ENCODE assay signal across 12 cellular contexts in genomic region chr1:44723064-44723463, GRCh38. TPM values are rescaled to one million over a fixed set of nuclear protein-coding genes. Genes with fewer than 3 reads are reported as not detected.
DNase-seq lines count a peak whose midpoint lies in the region; ATAC-seq lines count a peak whose summit lies in the region.
"Had no signal": no experiment of that assay in that cellular context is flagged by ENCODE, and none has a peak within 500 bp of the region (broad histone marks: within the 10 kb centered on the region; RNA-seq: fewer than 3 reads in every experiment).

No MANE protein-coding gene starts in this region.

- H3K4me1 Mint-ChIP-seq in CD8-positive, alpha-beta memory T cell = peaks cover 43 to 70% (median 46%) of the 10 kb centered on the region in 3 donors
- peaks cover 72% of the 10 kb centered on the region for H3K4me1 Mint-ChIP-seq in activated CD8-positive, alpha-beta T cell treated with anti-CD3 and anti-CD28 coated beads, Interleukin-2, amount 10 ng/mL, durations not matched to agents 7 days and 5 days (ENCODE audit: low read depth)
- peaks cover 51 to 82% (median 68%) of the 10 kb centered on the region in 7 donors for H3K4me1 Mint-ChIP-seq in naive thymus-derived CD4-positive, alpha-beta T cell

- H3K36me3 ChIP-seq in CD8-positive, alpha-beta memory T cell (ENCODE audit: insufficient read depth, low read length) = no peaks in the 10 kb centered on the region
- no peaks in the 10 kb centered on the region for H3K36me3 ChIP-seq in Karpas-422 (ENCODE audit: insufficient read depth, low read length)
- H3K36me3 ChIP-seq in naive thymus-derived CD4-positive, alpha-beta T cell (ENCODE audit: control insufficient read depth in 2 of 3, insufficient read depth in 3 of 3, low read length in 3 of 3) = no peaks in the 10 kb centered on the region
- H3K36me3 ChIP-seq: gastrocnemius medialis, pancreas had no signal

- no peaks in the 10 kb centered on the region for H3K79me2 ChIP-seq in Karpas-422 (ENCODE audit: low read length)

- intact Hi-C loops in naive thymus-derived CD4-positive, alpha-beta T cell (cut with micrococcal nuclease) = loop anchor here in 1 of 2 donors (1.0 to 5.0 kb wide), 3 partner anchors 16 to 264 kb away; partner anchors contain the start of genes ARMH1, EIF2B3, KIF2C and TMEM53

- POLR2A ChIA-PET in CD8-positive, alpha-beta memory T cell (lab: Charles Lee) = interaction anchor here (0.6 to 0.8 kb wide), 2 partner anchors 356 to 1073 kb away, joined by 3 read pairs; no protein-coding TSS in a partner anchor
- POLR2A ChIA-PET in activated CD8-positive, alpha-beta T cell treated with anti-CD3 and anti-CD28 coated beads, Interleukin-2, amount 10 ng/mL, durations not matched to agents 7 days and 5 days (lab: Charles Lee) = interaction anchor here (1.0 to 18.4 kb wide), 9 partner anchors 10 to 580 kb away, joined by 4 to 839 read pairs (median 64); partner anchors contain the start of genes BTBD19, DYNLT4, HECTD3 and KIF2C
- POLR2A ChIA-PET in naive thymus-derived CD4-positive, alpha-beta T cell (lab: Charles Lee) = interaction anchor here (0.6 to 14.5 kb wide), 10 partner anchors 7 to 799 kb away, joined by 3 to 239 read pairs (median 10); partner anchors contain the start of genes ARMH1, BTBD19, DYNLT4 and PLK3

- ATAC-seq in activated CD8-positive, alpha-beta T cell treated with anti-CD3 and anti-CD28 coated beads, Interleukin-2, amount 10 ng/mL, durations not matched to agents 7 days and 5 days = no peak
- no peak for ATAC-seq in naive thymus-derived CD4-positive, alpha-beta T cell
- ATAC-seq in HG02610 (IDR thresholded peaks at IDR 0.05; ENCODE audit: unreplicated experiment) = no peak
- ATAC-seq: gastrocnemius medialis, pancreas had no signal

- peak overlapping the region; percentile 39 for H3K4me3 ChIP-seq in CD8-positive, alpha-beta memory T cell (ENCODE audit: low read length)
- H3K4me3 ChIP-seq in Karpas-422 (ENCODE audit: low read length) = peak overlapping the region; percentile 22
- peak overlapping the region; percentile 60 for H3K4me3 ChIP-seq in naive thymus-derived CD4-positive, alpha-beta T cell (ENCODE audit: low read length)
- H3K4me3 ChIP-seq: gastrocnemius medialis, pancreas had no signal

- no peaks in the 10 kb centered on the region for H4K20me1 ChIP-seq in Karpas-422 (ENCODE audit: insufficient read depth, low read depth, low read length)

- H3K9me3 ChIP-seq in CD8-positive, alpha-beta memory T cell (ENCODE audit: low read length) = no peaks in the 10 kb centered on the region
- no peaks in the 10 kb centered on the region for H3K9me3 ChIP-seq in Karpas-422 (ENCODE audit: low read length)
- no peaks in the 10 kb centered on the region for H3K9me3 ChIP-seq in naive thymus-derived CD4-positive, alpha-beta T cell (ENCODE audit: control insufficient read depth in 2 of 3, low read length in 3 of 3)
- H3K9me3 ChIP-seq: gastrocnemius medialis, pancreas, SK-N-SH had no signal

- H3K9me2 ChIP-seq in Karpas-422 (replicated peaks; ENCODE audit: insufficient read depth, low read length) = no peaks in the 10 kb centered on the region
- H3K9me2 ChIP-seq: SK-N-SH had no signal

- H3K36me3 Mint-ChIP-seq in CD8-positive, alpha-beta memory T cell = peaks cover 0 to 4% (median 1%) of the 10 kb centered on the region in 3 donors
- H3K36me3 Mint-ChIP-seq in activated CD8-positive, alpha-beta T cell treated with anti-CD3 and anti-CD28 coated beads, Interleukin-2, amount 10 ng/mL, durations not matched to agents 7 days and 5 days (ENCODE audit: low read depth) = peaks cover 7% of the 10 kb centered on the region
- peaks cover 0 to 6% (median 0%) of the 10 kb centered on the region in 5 donors for H3K36me3 Mint-ChIP-seq in naive thymus-derived CD4-positive, alpha-beta T cell

- H3K4me2 ChIP-seq in Karpas-422 (ENCODE audit: low read depth, low read length, poor library complexity, severe bottlenecking) = peak overlapping the region; percentile 62
- H3K4me2 ChIP-seq: SK-N-SH had no signal

- H3K9ac ChIP-seq in Karpas-422 (ENCODE audit: low read length) = peak overlapping the region; percentile 34
- H3K9ac ChIP-seq: SK-N-SH had no signal

- peak in 1 of 5 donors; percentile 30 for DNase-seq in CD8-positive, alpha-beta memory T cell
- DNase-seq in Karpas-422 (no peak), foreskin melanocyte (no peak), amniotic stem cell (lab: John Stamatoyannopoulos, UW) (no peak), NCI-H2029 (lab: John Stamatoyannopoulos, UW) (no peak)
- peak; percentile 53 for DNase-seq in activated CD8-positive, alpha-beta T cell treated with anti-CD3 and anti-CD28 coated beads, Interleukin-2, amount 10 ng/mL, durations not matched to agents 7 days and 5 days
- DNase-seq in naive thymus-derived CD4-positive, alpha-beta T cell = peak in 5 of 9 donors; percentile 17 to 41 (median 29)
- DNase-seq: central memory CD4-positive, alpha-beta T cell; gastrocnemius medialis; pancreas; SK-N-SH had no signal

- peak overlapping the region; percentile 79 to 99 (median 92) for H3K27ac Mint-ChIP-seq in CD8-positive, alpha-beta memory T cell
- H3K27ac Mint-ChIP-seq in activated CD8-positive, alpha-beta T cell treated with anti-CD3 and anti-CD28 coated beads, Interleukin-2, amount 10 ng/mL, durations not matched to agents 7 days and 5 days = peak overlapping the region; percentile 94
- peak overlapping the region; percentile 73 to 99 (median 94) for H3K27ac Mint-ChIP-seq in naive thymus-derived CD4-positive, alpha-beta T cell

- H3K9me3 Mint-ChIP-seq in CD8-positive, alpha-beta memory T cell = no peaks in the 10 kb centered on the region
- H3K9me3 Mint-ChIP-seq in activated CD8-positive, alpha-beta T cell treated with anti-CD3 and anti-CD28 coated beads, Interleukin-2, amount 10 ng/mL, durations not matched to agents 7 days and 5 days (ENCODE audit: insufficient read depth) = no peaks in the 10 kb centered on the region
- peaks cover 0 to 4% (median 0%) of the 10 kb centered on the region in 11 donors for H3K9me3 Mint-ChIP-seq in naive thymus-derived CD4-positive, alpha-beta T cell

- no peak overlapping the region for H3K27ac ChIP-seq in CD8-positive, alpha-beta memory T cell (ENCODE audit: low read depth, low read length)
- H3K27ac ChIP-seq in Karpas-422 (ENCODE audit: low read length) = peak overlapping the region; percentile 94
- peak overlapping the region; percentile 72 for H3K27ac ChIP-seq in naive thymus-derived CD4-positive, alpha-beta T cell (ENCODE audit: low read depth, low read length)
- H3K27ac ChIP-seq: gastrocnemius medialis had no signal

- peaks cover 49% of the 10 kb centered on the region for H3K4me1 ChIP-seq in CD8-positive, alpha-beta memory T cell (ENCODE audit: insufficient read depth, low read length)
- peaks cover 48% of the 10 kb centered on the region for H3K4me1 ChIP-seq in Karpas-422 (ENCODE audit: low read length)
- peaks cover 23 to 64% of the 10 kb centered on the region in 2 donors for H3K4me1 ChIP-seq in naive thymus-derived CD4-positive, alpha-beta T cell (ENCODE audit: control insufficient read depth in 2 of 2, insufficient read depth in 2 of 2, low read length in 2 of 2)
- H3K4me1 ChIP-seq: gastrocnemius medialis, pancreas had no signal

- no peaks in the 10 kb centered on the region for H3K27me3 Mint-ChIP-seq in CD8-positive, alpha-beta memory T cell
- no peaks in the 10 kb centered on the region for H3K27me3 Mint-ChIP-seq in activated CD8-positive, alpha-beta T cell treated with anti-CD3 and anti-CD28 coated beads, Interleukin-2, amount 10 ng/mL, durations not matched to agents 7 days and 5 days (ENCODE audit: low read depth)
- no peaks in the 10 kb centered on the region for H3K27me3 Mint-ChIP-seq in naive thymus-derived CD4-positive, alpha-beta T cell

- peak overlapping the region; percentile 74 for H2AFZ ChIP-seq in Karpas-422 (ENCODE audit: low read length)

- H3K4me3 Mint-ChIP-seq in CD8-positive, alpha-beta memory T cell = peak overlapping the region; percentile 70 to 90 (median 82)
- H3K4me3 Mint-ChIP-seq in activated CD8-positive, alpha-beta T cell treated with anti-CD3 and anti-CD28 coated beads, Interleukin-2, amount 10 ng/mL, durations not matched to agents 7 days and 5 days = peak overlapping the region; percentile 70
- H3K4me3 Mint-ChIP-seq in naive thymus-derived CD4-positive, alpha-beta T cell = peak overlapping the region; percentile 72 to 93 (median 83)

- no peaks in the 10 kb centered on the region for H3K27me3 ChIP-seq in CD8-positive, alpha-beta memory T cell (ENCODE audit: insufficient read depth, low read length, poor library complexity, severe bottlenecking)
- no peaks in the 10 kb centered on the region for H3K27me3 ChIP-seq in Karpas-422 (ENCODE audit: low read length)
- no peaks in the 10 kb centered on the region for H3K27me3 ChIP-seq in naive thymus-derived CD4-positive, alpha-beta T cell (ENCODE audit: control insufficient read depth in 2 of 2, insufficient read depth in 2 of 2, low read length in 2 of 2)
- H3K27me3 ChIP-seq: gastrocnemius medialis, pancreas had no signal

- CTCF ChIA-PET in CD8-positive, alpha-beta memory T cell (lab: Charles Lee) = interaction anchor here (0.6 to 2.6 kb wide), 2 partner anchors 8 to 47 kb away, joined by 3 to 21 read pairs; partner anchors contain the start of gene RNU5D-1
- CTCF ChIA-PET in activated CD8-positive, alpha-beta T cell treated with anti-CD3 and anti-CD28 coated beads, Interleukin-2, amount 10 ng/mL, durations not matched to agents 7 days and 5 days (lab: Charles Lee) = interaction anchor here (0.6 to 1.5 kb wide), 5 partner anchors 10 to 1584 kb away, joined by 3 to 4 read pairs (median 3); no protein-coding TSS in a partner anchor
- CTCF ChIA-PET in naive thymus-derived CD4-positive, alpha-beta T cell (lab: Charles Lee) = no interaction called here

RNA-seq across cellular contexts. Expression of gene RNU5D-1, which starts 7.9 kb away (rescaled TPM):
- not detected for total RNA-seq in CD8-positive, alpha-beta memory T cell
- polyA plus RNA-seq in CD8-positive, alpha-beta memory T cell = not detected
- not detected in 2 replicates for total RNA-seq in Karpas-422 (2014; rRNA removed; shearing (Covaris generic); ENCODE audit: low replicate concordance)
- not detected for total RNA-seq in activated CD8-positive, alpha-beta T cell treated with anti-CD3 and anti-CD28 coated beads, Interleukin-2, amount 10 ng/mL, durations not matched to agents 7 days and 5 days
- total RNA-seq in naive thymus-derived CD4-positive, alpha-beta T cell = not detected
- not detected for polyA plus RNA-seq in naive thymus-derived CD4-positive, alpha-beta T cell
- total RNA-seq: gastrocnemius medialis, pancreas had no signal
- polyA plus RNA-seq: pancreas, SK-N-SH had no signal

RNA-seq across cellular contexts. Expression of gene KIF2C, which starts 16.6 kb away (rescaled TPM):
- 10 to 100 TPM; 40.4 to 41.4 TPM for total RNA-seq in CD8-positive, alpha-beta memory T cell
- 0.61 TPM for polyA plus RNA-seq in CD8-positive, alpha-beta memory T cell
- total RNA-seq in Karpas-422 (2014; rRNA removed; shearing (Covaris generic); ENCODE audit: low replicate concordance) = 26.7 and 33.9 TPM in 2 replicates
- total RNA-seq in activated CD8-positive, alpha-beta T cell treated with anti-CD3 and anti-CD28 coated beads, Interleukin-2, amount 10 ng/mL, durations not matched to agents 7 days and 5 days = 100 to 1,000 TPM; 125 to 126 TPM
- 10 to 100 TPM in 1 of 5 experiments, 1 to 10 TPM in 2, under 1 TPM in 2; 0.32 to 69.3 (median 1.1) TPM for total RNA-seq in naive thymus-derived CD4-positive, alpha-beta T cell
- under 1 TPM in 1 of 2 donors, not detected in 1; 0.52 TPM for polyA plus RNA-seq in naive thymus-derived CD4-positive, alpha-beta T cell

RNA-seq across cellular contexts. Expression of gene ARMH1, which starts 48.5 kb away (rescaled TPM):
- total RNA-seq in CD8-positive, alpha-beta memory T cell = 10 to 100 TPM; 33.3 to 38.0 TPM
- polyA plus RNA-seq in CD8-positive, alpha-beta memory T cell = 21.1 TPM
- 5.4 and 7.7 TPM in 2 replicates for total RNA-seq in Karpas-422 (2014; rRNA removed; shearing (Covaris generic); ENCODE audit: low replicate concordance)
- total RNA-seq in activated CD8-positive, alpha-beta T cell treated with anti-CD3 and anti-CD28 coated beads, Interleukin-2, amount 10 ng/mL, durations not matched to agents 7 days and 5 days = 10 to 100 TPM; 80.0 to 88.4 TPM
- 100 to 1,000 TPM in 1 of 5 experiments, 10 to 100 TPM in 4; 65.8 to 205 (median 87.0) TPM for total RNA-seq in naive thymus-derived CD4-positive, alpha-beta T cell
- 10 to 100 TPM; 32.8 to 41.0 TPM for polyA plus RNA-seq in naive thymus-derived CD4-positive, alpha-beta T cell

RNA-seq across cellular contexts. Expression of gene TMEM53, which starts 48.8 kb away (rescaled TPM):
- 1 to 10 TPM; 2.3 to 2.5 TPM for total RNA-seq in CD8-positive, alpha-beta memory T cell
- polyA plus RNA-seq in CD8-positive, alpha-beta memory T cell = 7.1 TPM
- total RNA-seq in Karpas-422 (2014; rRNA removed; shearing (Covaris generic); ENCODE audit: low replicate concordance) = 10.7 and 13.9 TPM in 2 replicates
- 1 to 10 TPM; 4.0 to 4.6 TPM for total RNA-seq in activated CD8-positive, alpha-beta T cell treated with anti-CD3 and anti-CD28 coated beads, Interleukin-2, amount 10 ng/mL, durations not matched to agents 7 days and 5 days
- 1 to 10 TPM; 1.6 to 3.5 (median 1.9) TPM for total RNA-seq in naive thymus-derived CD4-positive, alpha-beta T cell
- polyA plus RNA-seq in naive thymus-derived CD4-positive, alpha-beta T cell = 1 to 10 TPM; 2.9 to 3.5 TPM

RNA-seq across cellular contexts. Expression of gene RPS8, which starts 52.3 kb away (rescaled TPM):
- 1,000 to 10,000 TPM; 2,426 to 2,465 TPM for total RNA-seq in CD8-positive, alpha-beta memory T cell
- polyA plus RNA-seq in CD8-positive, alpha-beta memory T cell = 972 TPM
- 3,372 and 3,624 TPM in 2 replicates for total RNA-seq in Karpas-422 (2014; rRNA removed; shearing (Covaris generic); ENCODE audit: low replicate concordance)
- total RNA-seq in activated CD8-positive, alpha-beta T cell treated with anti-CD3 and anti-CD28 coated beads, Interleukin-2, amount 10 ng/mL, durations not matched to agents 7 days and 5 days = 1,000 to 10,000 TPM; 1,750 to 1,777 TPM
- total RNA-seq in naive thymus-derived CD4-positive, alpha-beta T cell = 1,000 to 10,000 TPM; 2,000 to 3,409 (median 3,025) TPM
- 1,000 to 10,000 TPM in 1 of 2 donors, 100 to 1,000 TPM in 1; 954 to 1,486 TPM for polyA plus RNA-seq in naive thymus-derived CD4-positive, alpha-beta T cell

Comparison
In these comparisons a context has a peak if more than half of its experiments do, and no peak if none do; other contexts are left out.
1. DNase-seq: peak in activated CD8-positive, alpha-beta T cell treated with anti-CD3 and anti-CD28 coated beads, Interleukin-2, amount 10 ng/mL, durations not matched to agents 7 days and 5 days (single experiment) and naive thymus-derived CD4-positive, alpha-beta T cell (5 of 9); none in Karpas-422 (single experiment), foreskin melanocyte (single experiment), amniotic stem cell (single experiment) and NCI-H2029 (single experiment).
2. Peak in every context shown above with its lines, with median percentiles within 50 percentile points of each other: H3K4me3 ChIP-seq, H3K27ac Mint-ChIP-seq and H3K4me3 Mint-ChIP-seq.